Comparison of ENCODE assay signal across 8 cellular contexts in the genomic region with DNA sequence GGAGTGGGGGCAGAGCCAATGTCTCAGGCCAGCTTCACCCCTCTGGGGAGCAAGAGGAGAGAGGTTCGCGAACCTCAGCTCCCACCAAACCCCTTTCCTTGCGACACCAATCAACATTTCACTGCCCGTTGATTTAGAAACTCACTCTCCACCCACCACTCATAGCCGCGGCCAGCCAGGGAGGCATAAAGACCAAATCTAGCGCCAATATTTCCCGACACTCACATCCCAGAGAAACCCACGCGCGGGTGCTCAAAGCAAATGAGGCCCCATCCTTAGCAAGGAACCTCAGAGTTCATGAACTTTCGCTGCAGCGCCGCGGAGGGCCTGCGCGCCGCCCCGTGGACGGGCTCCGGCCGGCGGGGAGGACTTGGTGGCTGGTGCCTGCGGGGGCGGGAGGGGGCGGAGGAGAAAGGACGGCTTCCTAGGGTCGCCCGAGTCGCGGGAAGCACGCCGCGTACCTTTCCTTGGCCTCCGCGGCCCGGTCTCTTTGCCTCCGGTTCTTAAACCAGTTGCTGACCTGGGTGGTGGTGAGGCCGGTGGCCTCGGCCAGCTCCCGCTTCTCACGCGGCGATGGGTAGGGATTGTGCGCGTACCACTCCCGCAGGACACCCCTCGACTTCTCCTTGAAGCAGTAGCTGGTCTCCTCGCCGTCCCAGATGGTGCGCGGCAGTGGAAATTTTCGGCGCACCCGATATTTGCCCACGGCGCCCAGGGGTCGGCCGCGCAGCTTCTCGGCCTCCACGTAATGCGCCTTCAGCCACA. TPM values are rescaled to one million over a fixed set of nuclear protein-coding genes. Genes with fewer than 3 reads are reported as not detected.
DNase-seq lines count a peak whose midpoint lies in the region; ATAC-seq, FAIRE-seq and TF ChIP-seq lines count a peak whose summit lies in the region.

No MANE protein-coding gene starts in this region.

- DNase-seq in DMS53 treated with DMSO at 0.1 percent for 48 hours (lab: John Stamatoyannopoulos, UW; ENCODE audit: unreplicated experiment) (peak; percentile 16), neural crest cell (ENCODE audit: low read depth, low spot score) (no peak), GM19239 (ENCODE audit: insufficient read length, low spot score) (no peak)
- no peak for DNase-seq in activated CD4-positive, alpha-beta T cell treated with anti-CD3 and anti-CD28 coated beads, Interleukin-2, amount 50 U/mL, for 48 hours

- no peak overlapping the region for H3K4me3 ChIP-seq in KMS-11 (IDR thresholded peaks at IDR 0.05; ENCODE audit: insufficient read depth, low read depth, low read length)
- H3K4me3 ChIP-seq in duodenal mucosa (ENCODE audit: low read depth in 1 of 2, low read length in 2 of 2) = peak overlapping the region; percentile 62 to 69

- H3K9me3 Mint-ChIP-seq in neural crest cell = no peaks in the 10 kb centered on the region

- H3K4me2 ChIP-seq in KMS-11 = peak overlapping the region; percentile 76

- H3K9me3 ChIP-seq in duodenal mucosa (ENCODE audit: control insufficient read depth in 1 of 2, low read length in 2 of 2) = no peaks in the 10 kb centered on the region

- no peaks in the 10 kb centered on the region for H4K20me1 ChIP-seq in KMS-11 (ENCODE audit: insufficient read depth)

- ATAC-seq in HG03432 (IDR thresholded peaks at IDR 0.05; ENCODE audit: unreplicated experiment) = no peak
- no peak for ATAC-seq in GM21526 (IDR thresholded peaks at IDR 0.05; ENCODE audit: low FRiP score, unreplicated experiment)

- TF ChIP-seq CTCF in KMS-11 (conservative IDR thresholded peaks at IDR 0.05; ENCODE audit: low read depth, low read length) (no peak), neural crest cell (conservative IDR thresholded peaks at IDR 0.05) (no peak)

- H3K9ac ChIP-seq in KMS-11 = peak overlapping the region; percentile 32; the same call in 1 of the 2 replicates
- H3K9ac ChIP-seq in duodenal mucosa (ENCODE audit: low read depth in 1 of 2, low read length in 2 of 2) = no peak overlapping the region

- H3K27ac ChIP-seq in KMS-11 (no peak overlapping the region), duodenal mucosa (ENCODE audit: low read depth, low read length) (no peak overlapping the region)

- H3K36me3 Mint-ChIP-seq in neural crest cell (ENCODE audit: low read depth) = no peaks in the 10 kb centered on the region

- H3K27me3 ChIP-seq in KMS-11 (ENCODE audit: insufficient read depth, low read depth) = peaks cover 15% of the 10 kb centered on the region
- H3K27me3 ChIP-seq in duodenal mucosa (ENCODE audit: control insufficient read depth in 1 of 2, insufficient read depth in 2 of 2, low read length in 2 of 2) = peaks cover 90 to 100% of the 10 kb centered on the region in 2 donors

- H3K27ac Mint-ChIP-seq in neural crest cell (ENCODE audit: unreplicated experiment) = no peak overlapping the region

- no peaks in the 10 kb centered on the region for H3K79me2 ChIP-seq in KMS-11 (ENCODE audit: insufficient read depth, low read depth)

- H3K36me3 ChIP-seq in KMS-11 (ENCODE audit: insufficient read depth) = no peaks in the 10 kb centered on the region
- H3K36me3 ChIP-seq in duodenal mucosa (ENCODE audit: control insufficient read depth in 1 of 2, insufficient read depth in 2 of 2, low read length in 2 of 2) = no peaks in the 10 kb centered on the region

- H2AFZ ChIP-seq in KMS-11 (ENCODE audit: low read depth) = peak overlapping the region; percentile 78

- peaks cover 30% of the 10 kb centered on the region for H3K4me1 Mint-ChIP-seq in neural crest cell

- H3K4me1 ChIP-seq in KMS-11 (ENCODE audit: low read depth, poor library complexity, severe bottlenecking) (peaks cover 35% of the 10 kb centered on the region), duodenal mucosa (ENCODE audit: control insufficient read depth in 1 of 2, insufficient read depth in 2 of 2, low read length in 2 of 2) (peaks cover 32 to 44% of the 10 kb centered on the region in 2 donors)

- H3K4me3 Mint-ChIP-seq in neural crest cell = peak overlapping the region; percentile 73

- no peak for FAIRE-seq in GM19239 (lab: Jason Lieb, UNC)

- peaks cover 100% of the 10 kb centered on the region for H3K27me3 Mint-ChIP-seq in neural crest cell (ENCODE audit: low read depth)

RNA-seq across cellular contexts. Expression of gene SIX1, which starts 0.9 kb away (rescaled TPM):
- 0.44 and 0.48 TPM in 2 replicates for total RNA-seq in neural crest cell
